ENCODE assay signal across 9 cellular contexts in genomic region chr22:38017272-38017920, GRCh38. TPM values are rescaled to one million over a fixed set of nuclear protein-coding genes. Genes with fewer than 3 reads are reported as not detected.
DNase-seq lines count a peak whose midpoint lies in the region; ATAC-seq and TF ChIP-seq lines count a peak whose summit lies in the region.
"Had no signal": no experiment of that assay in that cellular context is flagged by ENCODE, and none has a peak within 500 bp of the region (broad histone marks: within the 10 kb centered on the region; RNA-seq: fewer than 3 reads in every experiment).

No MANE protein-coding gene starts in this region.

- 17 to 22% methylated on average over 7 of the region's 7 CpGs for WGBS in tibial nerve, 2 donors

- H3K36me3 ChIP-seq in MG63 = no peaks in the 10 kb centered on the region
- peaks cover 0 to 3% (median 0%) of the 10 kb centered on the region in 3 donors for H3K36me3 ChIP-seq in tibial nerve

- TF ChIP-seq POLR2A in tibial nerve (IDR thresholded peaks at IDR 0.05) = peak in 1 of 2 donors; percentile 24

- ATAC-seq in left lobe of liver (peak; percentile 74), GM21528 (IDR thresholded peaks at IDR 0.05; ENCODE audit: low FRiP score, unreplicated experiment) (no peak), HG02981 (IDR thresholded peaks at IDR 0.05; ENCODE audit: unreplicated experiment) (no peak)

- no peak overlapping the region for H3K4me3 ChIP-seq in MG63
- no peak overlapping the region for H3K4me3 ChIP-seq in choroid plexus epithelial cell (ENCODE audit: low read depth, low read length)
- H3K4me3 ChIP-seq in tibial nerve = peak overlapping the region in 2 of 4 donors; percentile 19 to 27
- H3K4me3 ChIP-seq: PC-9 had no signal

- peak; percentile 64 for DNase-seq in MG63
- DNase-seq in choroid plexus epithelial cell (ENCODE audit: low read depth) = peak; percentile 74
- DNase-seq in left lobe of liver (ENCODE audit: low spot score) = peak; percentile 74
- peak; percentile 71 to 75 for DNase-seq in tibial nerve (ENCODE audit: low spot score in 2 of 2)
- DNase-seq in GM19240 (ENCODE audit: insufficient read length, low spot score) = no peak
- DNase-seq: stimulated activated CD4-positive, alpha-beta T cell treated with anti-CD3 and anti-CD28 coated beads, Interleukin-4, amount 100 ng/mL, for 1 hour had no signal

- H3K27me3 ChIP-seq in MG63 (no peaks in the 10 kb centered on the region), tibial nerve (no peaks in the 10 kb centered on the region)

- peak in 1 of 2 donors; percentile 85 for TF ChIP-seq EP300 in tibial nerve (IDR thresholded peaks at IDR 0.05)

- H3K9me3 ChIP-seq in MG63 (no peaks in the 10 kb centered on the region), tibial nerve (no peaks in the 10 kb centered on the region)

- peak; percentile 29 for TF ChIP-seq CTCF in choroid plexus epithelial cell (conservative IDR thresholded peaks at IDR 0.05; ENCODE audit: low read depth, low read length)
- TF ChIP-seq CTCF in tibial nerve (IDR thresholded peaks at IDR 0.05) = peak in 2 of 5 experiments; percentile 9

- peak overlapping the region; percentile 85 to 96 (median 90) for H3K27ac ChIP-seq in tibial nerve
- H3K27ac ChIP-seq: PC-9 had no signal

- H3K4me1 ChIP-seq in tibial nerve = peaks cover 0 to 55% (median 37%) of the 10 kb centered on the region in 4 donors

RNA-seq across cellular contexts. Expression of gene SOX10, which starts 33.0 kb away (rescaled TPM):
- total RNA-seq in MG63 (2014; rRNA removed; shearing (Covaris generic); ENCODE audit: low replicate concordance) = not detected in 2 replicates
- 0.30 TPM for total RNA-seq in left lobe of liver
- 10 to 100 TPM; 59.9 to 94.0 (median 84.2) TPM for total RNA-seq in tibial nerve
- total RNA-seq: PC-9 had no signal

RNA-seq across cellular contexts. Expression of gene PICK1, which starts 39.8 kb away (rescaled TPM):
- 7.3 and 21.7 TPM in 2 replicates for total RNA-seq in MG63 (2014; rRNA removed; shearing (Covaris generic); ENCODE audit: low replicate concordance)
- total RNA-seq in left lobe of liver (16.8 TPM), tibial nerve (10 to 100 TPM; 32.1 to 49.8 (median 44.2) TPM)

Comparison
In these comparisons a context has a peak if more than half of its experiments do, and no peak if none do; other contexts are left out.
1. RNA of gene SOX10, which starts 33.0 kb away (total RNA-seq): 59.9 to 94.0 TPM in tibial nerve; 0.30 TPM in left lobe of liver (single experiment) and not detected in MG63; every median in the first group is over 10 times any median in the second.